In the genomic region with DNA sequence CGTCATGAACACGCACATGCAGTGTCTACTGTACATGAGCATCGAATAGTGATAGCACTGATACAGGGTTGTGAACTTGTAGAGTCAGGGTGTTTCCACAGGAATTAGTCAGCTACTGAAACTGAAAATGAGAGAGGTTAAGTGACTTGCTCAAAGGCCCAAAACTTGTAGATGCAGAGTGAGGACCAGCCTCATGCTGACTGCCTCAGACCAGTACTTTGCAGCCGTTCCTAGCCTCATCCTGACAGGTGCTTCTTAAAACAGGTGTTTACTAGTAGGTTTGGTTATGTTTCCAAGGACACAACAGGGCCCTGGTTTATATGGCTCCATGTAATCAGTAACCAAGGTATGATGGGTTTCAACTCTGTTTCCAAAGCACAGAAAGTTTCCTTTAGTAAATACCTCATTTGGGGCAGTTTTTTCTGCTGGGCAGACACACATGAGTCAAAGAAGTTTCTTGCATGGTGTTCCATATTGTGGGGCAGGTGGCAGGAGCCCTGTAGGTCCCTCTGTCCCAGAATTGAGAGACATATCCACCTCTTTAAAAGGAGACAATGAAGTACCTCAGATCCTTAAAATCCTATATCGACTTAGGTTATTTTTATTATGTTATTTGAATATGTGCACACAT, we compare ENCODE assay signal across 10 cellular contexts. TPM values are rescaled to one million over a fixed set of nuclear protein-coding genes. Genes with fewer than 3 reads are reported as not detected.
A peak's percentile ranks its signal among the peaks of the same experiment; 100 is the strongest.
DNase-seq lines count a peak whose midpoint lies in the region; ATAC-seq and TF ChIP-seq lines count a peak whose summit lies in the region.
"Had no signal": no experiment of that assay in that cellular context is flagged by ENCODE, and none has a peak within 500 bp of the region (broad histone marks: within the 10 kb centered on the region; RNA-seq: fewer than 3 reads in every experiment).

No MANE protein-coding gene starts in this region.

- peaks cover 20% of the 10 kb centered on the region for H3K4me1 Mint-ChIP-seq in activated T-cell treated with anti-CD3 and anti-CD28 coated beads, Interleukin-2, amount 50 U/mL, for 24 hours (ENCODE audit: low read depth)

- no peak for DNase-seq in activated T-cell treated with anti-CD3 and anti-CD28 coated beads, Interleukin-2, amount 50 U/mL, for 24 hours
- no peak for DNase-seq in activated T-cell treated with anti-CD3 and anti-CD28 coated beads, Interleukin-2, amount 50 U/mL, for 1 hour
- DNase-seq in renal cortical epithelial cell (ENCODE audit: low read depth) (peak; percentile 82), iPS-NIHi11 (ENCODE audit: low spot score) (no peak), pons (ENCODE audit: low spot score) (no peak), esophagus muscularis mucosa (ENCODE audit: extremely low spot score) (no peak)
- DNase-seq: transverse colon had no signal

- no peak for TF ChIP-seq EP300 in esophagus muscularis mucosa (IDR thresholded peaks at IDR 0.05)

- TF ChIP-seq POLR2A in esophagus muscularis mucosa (IDR thresholded peaks at IDR 0.05; ENCODE audit: low read depth) = no peak

- no peak overlapping the region for H3K27ac ChIP-seq in esophagus muscularis mucosa (replicated peaks in 1 of 4)
- H3K27ac ChIP-seq: transverse colon, VCaP had no signal

- TF ChIP-seq CTCF in esophagus muscularis mucosa (IDR thresholded peaks at IDR 0.05) = no peak

- ATAC-seq in GM21717 (IDR thresholded peaks at IDR 0.05; ENCODE audit: unreplicated experiment) (peak; percentile 95), HG03354 (IDR thresholded peaks at IDR 0.05; ENCODE audit: poor library complexity, severe bottlenecking, unreplicated experiment) (peak; percentile 95)

- H3K9me3 ChIP-seq in esophagus muscularis mucosa = no peaks in the 10 kb centered on the region
- H3K9me3 ChIP-seq: transverse colon had no signal

- H3K27me3 Mint-ChIP-seq in activated T-cell treated with anti-CD3 and anti-CD28 coated beads, Interleukin-2, amount 50 U/mL, for 24 hours = no peaks in the 10 kb centered on the region

- peaks cover 3% of the 10 kb centered on the region for H3K36me3 Mint-ChIP-seq in activated T-cell treated with anti-CD3 and anti-CD28 coated beads, Interleukin-2, amount 50 U/mL, for 24 hours (ENCODE audit: low read depth)

- peak overlapping the region; percentile 66 for H3K27ac Mint-ChIP-seq in activated T-cell treated with anti-CD3 and anti-CD28 coated beads, Interleukin-2, amount 50 U/mL, for 24 hours

- H3K4me1 ChIP-seq in esophagus muscularis mucosa = peaks cover 0 to 5% (median 0%) of the 10 kb centered on the region in 4 donors
- H3K4me1 ChIP-seq: transverse colon had no signal

- no peaks in the 10 kb centered on the region for H3K36me3 ChIP-seq in esophagus muscularis mucosa
- H3K36me3 ChIP-seq: transverse colon had no signal

- H3K4me3 ChIP-seq in esophagus muscularis mucosa = no peak overlapping the region
- H3K4me3 ChIP-seq: transverse colon had no signal

- no peak overlapping the region for H3K4me3 Mint-ChIP-seq in activated T-cell treated with anti-CD3 and anti-CD28 coated beads, Interleukin-2, amount 50 U/mL, for 24 hours

- peaks cover 0 to 26% (median 0%) of the 10 kb centered on the region in 4 donors for H3K27me3 ChIP-seq in esophagus muscularis mucosa
- H3K27me3 ChIP-seq: transverse colon had no signal

- no peaks in the 10 kb centered on the region for H3K9me3 Mint-ChIP-seq in activated T-cell treated with anti-CD3 and anti-CD28 coated beads, Interleukin-2, amount 50 U/mL, for 24 hours

- WGBS in esophagus muscularis mucosa = 86% methylated on average over 5 of the region's 5 CpGs

- intact Hi-C loops in esophagus muscularis mucosa (cut with DNase I) = no loop called here

RNA-seq across cellular contexts. Expression of a gene that starts 16.0 kb away (rescaled TPM):
- total RNA-seq in renal cortical epithelial cell = 0.52 and 3.6 TPM in 2 replicates
- 1 to 10 TPM in 3 of 4 donors, under 1 TPM in 1; 0.50 to 1.9 (median 1.5) TPM for total RNA-seq in esophagus muscularis mucosa
